In genomic region chr4:80074059-80074458, GRCh38 we compare ENCODE assay signal across 11 cellular contexts. TPM values are rescaled to one million over a fixed set of nuclear protein-coding genes. Genes with fewer than 3 reads are reported as not detected.
DNase-seq lines count a peak whose midpoint lies in the region; ATAC-seq and TF ChIP-seq lines count a peak whose summit lies in the region.
"Had no signal": no experiment of that assay in that cellular context is flagged by ENCODE, and none has a peak within 500 bp of the region (broad histone marks: within the 10 kb centered on the region; RNA-seq: fewer than 3 reads in every experiment).

No MANE protein-coding gene starts in this region.

- H3K36me3 Mint-ChIP-seq in CD4-positive, CD25-positive, alpha-beta regulatory T cell, result peaks cover 4% of the 10 kb centered on the region
- H3K36me3 Mint-ChIP-seq in dendritic cell treated with granulocyte-macrophage colony-stimulating factor and Interleukin-4, amounts not matched to agents 40 ng/mL and 50 ng/mL, for 4 days (ENCODE audit: low read depth), result peaks cover 33% of the 10 kb centered on the region

- peak overlapping the region; percentile 77 to 94 (median 92) for H3K27ac Mint-ChIP-seq in CD4-positive, CD25-positive, alpha-beta regulatory T cell
- H3K27ac Mint-ChIP-seq in dendritic cell treated with granulocyte-macrophage colony-stimulating factor and Interleukin-4, amounts not matched to agents 40 ng/mL and 50 ng/mL, for 4 days, result peak overlapping the region; percentile 94

- peaks cover 42% of the 10 kb centered on the region for H3K4me1 ChIP-seq in CD4-positive, CD25-positive, alpha-beta regulatory T cell (ENCODE audit: control insufficient read depth, insufficient read depth, low read length, poor library complexity, severe bottlenecking)
- H3K4me1 ChIP-seq in prostate gland (replicated peaks) (no peaks in the 10 kb centered on the region), adrenal gland (replicated peaks in 1 of 2) (peaks cover 23 to 57% of the 10 kb centered on the region in 2 donors), right lobe of liver (peaks cover 0 to 36% (median 8%) of the 10 kb centered on the region in 4 donors)

- H3K4me3 ChIP-seq in CD4-positive, CD25-positive, alpha-beta regulatory T cell (ENCODE audit: low read depth, low read length), result peak overlapping the region; percentile 81
- H3K4me3 ChIP-seq in NB4 (ENCODE audit: low read depth, low read length), result peak overlapping the region; percentile 80
- H3K4me3 ChIP-seq in prostate gland, result no peak overlapping the region
- no peak overlapping the region for H3K4me3 ChIP-seq in adrenal gland
- no peak overlapping the region for H3K4me3 ChIP-seq in right lobe of liver

- intact Hi-C loops in dendritic cell treated with granulocyte-macrophage colony-stimulating factor and Interleukin-4, amounts not matched to agents 40 ng/mL and 50 ng/mL, for 4 days (cut with micrococcal nuclease), result loop anchor here (5.0 kb wide), 2 partner anchors 68 to 128 kb away; no protein-coding TSS in a partner anchor
- intact Hi-C loops in prostate gland (cut with DNase I) (loop anchor here (5.0 to 10.0 kb wide), 4 partner anchors 108 to 1119 kb away; no protein-coding TSS in a partner anchor), adrenal gland (cut with DNase I) (loop anchor here in 1 of 2 donors (10.0 kb wide), 1 partner anchor 149 kb away; no protein-coding TSS in a partner anchor), right lobe of liver (cut with DNase I) (no loop called here), posterior cingulate gyrus (cut with DNase I) (no loop called here)

- peak overlapping the region; percentile 93 to 97 (median 97) for H3K4me3 Mint-ChIP-seq in CD4-positive, CD25-positive, alpha-beta regulatory T cell
- H3K4me3 Mint-ChIP-seq in dendritic cell treated with granulocyte-macrophage colony-stimulating factor and Interleukin-4, amounts not matched to agents 40 ng/mL and 50 ng/mL, for 4 days, result peak overlapping the region; percentile 37

- no peaks in the 10 kb centered on the region for H3K9me3 Mint-ChIP-seq in CD4-positive, CD25-positive, alpha-beta regulatory T cell
- no peaks in the 10 kb centered on the region for H3K9me3 Mint-ChIP-seq in dendritic cell treated with granulocyte-macrophage colony-stimulating factor and Interleukin-4, amounts not matched to agents 40 ng/mL and 50 ng/mL, for 4 days

- no peaks in the 10 kb centered on the region for H3K36me3 ChIP-seq in CD4-positive, CD25-positive, alpha-beta regulatory T cell (ENCODE audit: control insufficient read depth, insufficient read depth, low read length)
- H3K36me3 ChIP-seq in prostate gland (no peaks in the 10 kb centered on the region), adrenal gland (replicated peaks in 1 of 2) (peaks cover 0 to under 1% of the 10 kb centered on the region in 2 donors), right lobe of liver (no peaks in the 10 kb centered on the region)

- TF ChIP-seq POLR2A in NB4 (IDR thresholded peaks at IDR 0.05; ENCODE audit: extremely low read depth, insufficient read length) (no peak), prostate gland (IDR thresholded peaks at IDR 0.05) (no peak), adrenal gland (IDR thresholded peaks at IDR 0.05) (no peak), right lobe of liver (IDR thresholded peaks at IDR 0.05) (no peak)

- H3K4me1 Mint-ChIP-seq in CD4-positive, CD25-positive, alpha-beta regulatory T cell, result peaks cover 40 to 69% (median 53%) of the 10 kb centered on the region in 4 donors
- peaks cover 61% of the 10 kb centered on the region for H3K4me1 Mint-ChIP-seq in dendritic cell treated with granulocyte-macrophage colony-stimulating factor and Interleukin-4, amounts not matched to agents 40 ng/mL and 50 ng/mL, for 4 days (ENCODE audit: low read depth)

- no peaks in the 10 kb centered on the region for H3K9me3 ChIP-seq in CD4-positive, CD25-positive, alpha-beta regulatory T cell (ENCODE audit: control insufficient read depth in 2 of 2, low read length in 2 of 2)
- H3K9me3 ChIP-seq in prostate gland (no peaks in the 10 kb centered on the region), adrenal gland (replicated peaks in 1 of 3) (no peaks in the 10 kb centered on the region), right lobe of liver (no peaks in the 10 kb centered on the region)

- no peaks in the 10 kb centered on the region for H3K27me3 Mint-ChIP-seq in CD4-positive, CD25-positive, alpha-beta regulatory T cell
- H3K27me3 Mint-ChIP-seq in dendritic cell treated with granulocyte-macrophage colony-stimulating factor and Interleukin-4, amounts not matched to agents 40 ng/mL and 50 ng/mL, for 4 days, result no peaks in the 10 kb centered on the region

- H3K27ac ChIP-seq in CD4-positive, CD25-positive, alpha-beta regulatory T cell (ENCODE audit: insufficient read depth, low read length, poor library complexity, severe bottlenecking), result peak overlapping the region; percentile 86
- peak overlapping the region; percentile 93 to 94 for H3K27ac ChIP-seq in prostate gland
- H3K27ac ChIP-seq in adrenal gland, result peak overlapping the region in 2 of 5 donors; percentile 96
- no peak overlapping the region for H3K27ac ChIP-seq in right lobe of liver

- ATAC-seq in CD4-positive, CD25-positive, alpha-beta regulatory T cell (ENCODE audit: low read depth in 2 of 2), result no peak
- no peak for ATAC-seq in right lobe of liver

- no peaks in the 10 kb centered on the region for H3K27me3 ChIP-seq in CD4-positive, CD25-positive, alpha-beta regulatory T cell (ENCODE audit: control insufficient read depth, insufficient read depth, low read length)
- H3K27me3 ChIP-seq in prostate gland (replicated peaks; ENCODE audit: insufficient read depth), result no peaks in the 10 kb centered on the region
- H3K27me3 ChIP-seq in adrenal gland, result no peaks in the 10 kb centered on the region
- no peaks in the 10 kb centered on the region for H3K27me3 ChIP-seq in right lobe of liver

- no peak for DNase-seq in CD4-positive, CD25-positive, alpha-beta regulatory T cell
- no peak for DNase-seq in NB4 (ENCODE audit: low read depth)
- no peak for DNase-seq in prostate gland (ENCODE audit: low spot score)
- DNase-seq in Ammon's horn (ENCODE audit: low spot score), result no peak
- no peak for DNase-seq in adrenal gland
- DNase-seq in right lobe of liver, result no peak
- DNase-seq in posterior cingulate gyrus, result no peak
- DNase-seq: dermis blood vessel endothelial cell, NCI-H446, substantia nigra had no signal

- TF ChIP-seq CTCF in NB4 (IDR thresholded peaks at IDR 0.05; ENCODE audit: low read depth, low read length), result no peak
- TF ChIP-seq CTCF in prostate gland (IDR thresholded peaks at IDR 0.05), result no peak
- TF ChIP-seq CTCF in adrenal gland (IDR thresholded peaks at IDR 0.05), result no peak
- TF ChIP-seq CTCF in right lobe of liver (IDR thresholded peaks at IDR 0.05), result no peak

RNA-seq across cellular contexts. Expression of gene ANTXR2, which starts 1.0 kb away (rescaled TPM):
- total RNA-seq in CD4-positive, CD25-positive, alpha-beta regulatory T cell, result 117 TPM
- 10 to 100 TPM; 66.4 to 98.4 (median 69.1) TPM for polyA plus RNA-seq in CD4-positive, CD25-positive, alpha-beta regulatory T cell
- total RNA-seq in prostate gland (100 to 1,000 TPM in 1 of 2 donors, 10 to 100 TPM in 1; 86.1 to 133 TPM), adrenal gland (10 to 100 TPM; 29.2 to 96.6 (median 69.4) TPM), right lobe of liver (10 to 100 TPM; 24.5 to 86.0 (median 33.7) TPM)
- 10 to 100 TPM in 2 of 3 donors, 1 to 10 TPM in 1; 8.4 to 56.5 (median 10.9) TPM for polyA plus RNA-seq in adrenal gland

Comparison
In these comparisons a context has a peak if more than half of its experiments do, and no peak if none do; other contexts are left out.
1. H3K27ac ChIP-seq: peak in CD4-positive, CD25-positive, alpha-beta regulatory T cell (single experiment) and prostate gland (2 of 2); none in right lobe of liver (0 of 3).
2. H3K4me3 ChIP-seq: peak in CD4-positive, CD25-positive, alpha-beta regulatory T cell (single experiment) and NB4 (single experiment); none in prostate gland (0 of 2), adrenal gland (0 of 4) and right lobe of liver (0 of 3).
3. intact Hi-C loops: an anchor here in dendritic cell treated with granulocyte-macrophage colony-stimulating factor and Interleukin-4, amounts not matched to agents 40 ng/mL and 50 ng/mL, for 4 days (5.0 kb wide) and prostate gland (5.0 to 10.0 kb wide); none called in right lobe of liver and posterior cingulate gyrus.